9 cellular contexts compared by ENCODE assay signal in genomic region chr12:54304187-54304810, GRCh38. TPM values are rescaled to one million over a fixed set of nuclear protein-coding genes. Genes with fewer than 3 reads are reported as not detected.
DNase-seq lines count a peak whose midpoint lies in the region; ATAC-seq lines count a peak whose summit lies in the region.
"Had no signal": no experiment of that assay in that cellular context is flagged by ENCODE, and none has a peak within 500 bp of the region (broad histone marks: within the 10 kb centered on the region; RNA-seq: fewer than 3 reads in every experiment).

No MANE protein-coding gene starts in this region.

- H3K27me3 Mint-ChIP-seq in natural killer cell treated with Interleukin-12 subunit alpha and Interleukin-12 subunit beta and Interleukin-15 and Interleukin-18, amount 100 ng/mL, for 72 hours: peaks cover 12 to 20% of the 10 kb centered on the region in 2 donors

- H3K36me3 Mint-ChIP-seq in natural killer cell treated with Interleukin-12 subunit alpha and Interleukin-12 subunit beta and Interleukin-15 and Interleukin-18, amount 100 ng/mL, for 72 hours: no peaks in the 10 kb centered on the region
- H3K36me3 Mint-ChIP-seq: activated naive CD4-positive, alpha-beta T cell treated with anti-CD3 and anti-CD28 coated beads, Interleukin-2, amount 50 U/mL, for 24 hours had no signal

- H3K4me3 Mint-ChIP-seq in natural killer cell treated with Interleukin-12 subunit alpha and Interleukin-12 subunit beta and Interleukin-15 and Interleukin-18, amount 100 ng/mL, for 72 hours: peak overlapping the region; percentile 59
- H3K4me3 Mint-ChIP-seq: activated naive CD4-positive, alpha-beta T cell treated with anti-CD3 and anti-CD28 coated beads, Interleukin-2, amount 50 U/mL, for 24 hours had no signal

- no peak overlapping the region for H3K27ac ChIP-seq in epithelial cell of prostate

- H3K27ac Mint-ChIP-seq in natural killer cell treated with Interleukin-12 subunit alpha and Interleukin-12 subunit beta and Interleukin-15 and Interleukin-18, amount 100 ng/mL, for 72 hours: peak overlapping the region; percentile 6 to 8
- H3K27ac Mint-ChIP-seq: activated naive CD4-positive, alpha-beta T cell treated with anti-CD3 and anti-CD28 coated beads, Interleukin-2, amount 50 U/mL, for 24 hours had no signal

- no peaks in the 10 kb centered on the region for H3K9me3 Mint-ChIP-seq in natural killer cell treated with Interleukin-12 subunit alpha and Interleukin-12 subunit beta and Interleukin-15 and Interleukin-18, amount 100 ng/mL, for 72 hours
- H3K9me3 Mint-ChIP-seq: activated naive CD4-positive, alpha-beta T cell treated with anti-CD3 and anti-CD28 coated beads, Interleukin-2, amount 50 U/mL, for 24 hours had no signal

- peaks cover 47 to 57% of the 10 kb centered on the region in 2 donors for H3K4me1 Mint-ChIP-seq in natural killer cell treated with Interleukin-12 subunit alpha and Interleukin-12 subunit beta and Interleukin-15 and Interleukin-18, amount 100 ng/mL, for 72 hours (ENCODE audit: low read depth in 2 of 2)

- ATAC-seq in natural killer cell treated with Interleukin-12 subunit alpha and Interleukin-12 subunit beta and Interleukin-15 and Interleukin-18, amount 100 ng/mL, for 72 hours: peak; percentile 85 to 90

- DNase-seq in GDM1 (lab: John Stamatoyannopoulos, UW): peak; percentile 98
- DNase-seq in NOMO-1 (lab: John Stamatoyannopoulos, UW; ENCODE audit: unreplicated experiment in 2 of 2): peak; percentile 96 to 97
- DNase-seq in epithelial cell of prostate (ENCODE audit: low read depth, low spot score): peak; percentile 27
- DNase-seq in natural killer cell treated with Interleukin-12 subunit alpha and Interleukin-12 subunit beta and Interleukin-15 and Interleukin-18, amount 100 ng/mL, for 72 hours (ENCODE audit: low spot score): peak; percentile 78
- no peak for DNase-seq in stimulated activated CD4-positive, alpha-beta T cell treated with anti-CD3 and anti-CD28 coated beads, Interleukin-4, amount 100 ng/mL, for 24 hours
- DNase-seq in midbrain (lab: John Stamatoyannopoulos, UW): no peak
- DNase-seq in T-helper 1 cell: no peak
- DNase-seq in NCI-H510A treated with DMSO at 0.1 percent for 48 hours (lab: John Stamatoyannopoulos, UW): no peak

RNA-seq across cellular contexts. Expression of gene NFE2, which starts 3.5 kb away (rescaled TPM):
- total RNA-seq in natural killer cell treated with Interleukin-12 subunit alpha and Interleukin-12 subunit beta and Interleukin-15 and Interleukin-18, amount 100 ng/mL, for 72 hours: 1 to 10 TPM in 1 of 2 donors, not detected in 1; 3.7 TPM

RNA-seq across cellular contexts. Expression of gene COPZ1, which starts 20.6 kb away (rescaled TPM):
- 100 to 1,000 TPM; 111 to 158 TPM for total RNA-seq in natural killer cell treated with Interleukin-12 subunit alpha and Interleukin-12 subunit beta and Interleukin-15 and Interleukin-18, amount 100 ng/mL, for 72 hours

RNA-seq across cellular contexts. Expression of gene HNRNPA1, which starts 23.8 kb away (rescaled TPM):
- 1,000 to 10,000 TPM in 1 of 2 donors, 100 to 1,000 TPM in 1; 997 to 1,580 TPM for total RNA-seq in natural killer cell treated with Interleukin-12 subunit alpha and Interleukin-12 subunit beta and Interleukin-15 and Interleukin-18, amount 100 ng/mL, for 72 hours

RNA-seq across cellular contexts. Expression of gene CBX5, which starts 24.4 kb away (rescaled TPM):
- 10 to 100 TPM; 65.6 to 73.6 TPM for total RNA-seq in natural killer cell treated with Interleukin-12 subunit alpha and Interleukin-12 subunit beta and Interleukin-15 and Interleukin-18, amount 100 ng/mL, for 72 hours

RNA-seq across cellular contexts. Expression of gene GPR84, which starts 60.0 kb away (rescaled TPM):
- 10 to 100 TPM; 23.5 to 91.5 TPM for total RNA-seq in natural killer cell treated with Interleukin-12 subunit alpha and Interleukin-12 subunit beta and Interleukin-15 and Interleukin-18, amount 100 ng/mL, for 72 hours

Comparison
In these comparisons a context has a peak if more than half of its experiments do, and no peak if none do; other contexts are left out.
1. DNase-seq: peak in GDM1 (single experiment), NOMO-1 (2 of 2), epithelial cell of prostate (single experiment) and natural killer cell treated with Interleukin-12 subunit alpha and Interleukin-12 subunit beta and Interleukin-15 and Interleukin-18, amount 100 ng/mL, for 72 hours (single experiment); none in stimulated activated CD4-positive, alpha-beta T cell treated with anti-CD3 and anti-CD28 coated beads, Interleukin-4, amount 100 ng/mL, for 24 hours (single experiment), midbrain (single experiment), T-helper 1 cell (0 of 5) and NCI-H510A treated with DMSO at 0.1 percent for 48 hours (single experiment).